ENCODE assay signal across 24 cellular contexts in the genomic region with DNA sequence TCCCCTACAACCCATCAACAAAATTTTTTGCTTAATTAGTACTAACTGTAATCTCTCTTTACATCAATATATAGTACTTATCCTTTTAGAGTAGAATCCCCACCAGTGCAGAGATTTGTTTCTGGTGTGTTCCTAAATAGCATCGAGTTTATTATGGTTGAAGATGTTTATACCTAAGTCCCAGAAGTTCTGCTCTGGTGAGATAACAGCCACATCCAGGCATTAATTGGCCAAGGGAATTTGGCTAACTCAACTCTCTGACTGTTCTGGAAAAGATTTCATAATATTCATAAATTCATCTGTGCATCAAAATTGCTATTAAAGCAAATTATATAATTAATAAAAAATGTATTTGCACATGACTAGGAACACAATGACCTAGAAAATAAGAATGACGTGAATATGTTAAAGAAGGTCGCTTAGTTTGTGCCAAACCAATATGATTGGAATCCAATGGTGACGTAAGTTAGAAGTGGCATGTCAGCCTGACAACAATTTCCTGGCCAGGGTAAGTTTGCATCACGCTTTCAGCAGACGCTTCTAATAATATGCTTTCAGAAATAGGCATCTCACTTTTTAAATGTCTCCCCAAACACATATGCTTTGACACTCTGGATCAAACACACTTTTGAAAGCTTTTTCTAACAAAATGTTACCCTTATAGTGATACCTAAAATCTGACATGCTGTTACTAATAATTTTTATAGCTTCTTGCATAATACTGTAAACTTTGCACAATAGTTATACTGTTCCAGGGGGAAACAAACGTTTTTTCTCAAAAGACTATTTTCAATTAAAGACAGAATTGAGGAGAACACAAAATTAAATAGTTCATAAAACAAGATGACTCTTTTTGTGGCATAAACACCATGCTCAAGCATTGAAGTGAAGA.
DNase-seq lines count a peak whose midpoint lies in the region; ATAC-seq and TF ChIP-seq lines count a peak whose summit lies in the region.
"Had no signal": no experiment of that assay in that cellular context is flagged by ENCODE, and none has a peak within 500 bp of the region (broad histone marks: within the 10 kb centered on the region; RNA-seq: fewer than 3 reads in every experiment).

No MANE protein-coding gene starts in this region.

- no peak for DNase-seq in Right ventricle myocardium inferior (ENCODE audit: missing footprints)
- DNase-seq in cardiac septum (ENCODE audit: low spot score) = no peak
- peak; percentile 2 for DNase-seq in choroid plexus epithelial cell (ENCODE audit: low read depth)
- no peak for DNase-seq in left ventricle myocardium superior
- no peak for DNase-seq in dermis blood vessel endothelial cell
- no peak for DNase-seq in stimulated activated CD4-positive, alpha-beta T cell treated with anti-CD3 and anti-CD28 coated beads, Interleukin-4, amount 100 ng/mL, for 4 hours
- no peak for DNase-seq in occipital lobe (lab: John Stamatoyannopoulos, UW)
- DNase-seq: 8988T; CD4-positive, alpha-beta T cell; dorsolateral prefrontal cortex; erythroblast; hippocampal formation; islet precursor cell; mammary epithelial cell; MM.1S; NCI-H1694 treated with DMSO at 0.1 percent for 48 hours; NCI-H2227 treated with DMSO at 0.1 percent for 48 hours; sigmoid colon; stimulated activated CD4-positive, alpha-beta T cell treated with anti-CD3 and anti-CD28 coated beads, Interleukin-1b, Interleukin-23, amount 100 ng/mL, for 48 hours; stimulated activated naive CD8-positive, alpha-beta T cell treated with anti-CD3 and anti-CD28 coated beads, Interleukin-15, Interleukin-2, amounts not matched to agents 100 U/mL and 50 U/mL, for 24 hours; transverse colon had no signal

- no peak for TF ChIP-seq CTCF in choroid plexus epithelial cell (conservative IDR thresholded peaks at IDR 0.05; ENCODE audit: low read depth, low read length)

- ATAC-seq in Right ventricle myocardium inferior (peak; percentile 84), left ventricle myocardium superior (peak; percentile 83), GM19324 (IDR thresholded peaks at IDR 0.05; ENCODE audit: low FRiP score, unreplicated experiment) (no peak)
- ATAC-seq: activated T-helper 17 cell treated with anti-CD3 and anti-CD28 coated beads, Interleukin-2, amount 50 U/mL, for 72 hours; stimulated activated naive CD8-positive, alpha-beta T cell treated with anti-CD3 and anti-CD28 coated beads, Interleukin-15, Interleukin-2, amounts not matched to agents 100 U/mL and 50 U/mL, for 24 hours had no signal

- H3K4me3 ChIP-seq in choroid plexus epithelial cell (ENCODE audit: low read depth, low read length) = no peak overlapping the region
- H3K4me3 ChIP-seq: cardiac muscle cell, dorsolateral prefrontal cortex, sigmoid colon, transverse colon had no signal

- intact Hi-C loops in Right ventricle myocardium inferior (cut with DNase I) (no loop called here), cardiac septum (cut with DNase I) (no loop called here), left ventricle myocardium superior (cut with micrococcal nuclease) (no loop called here)
